In genomic region chr7:100264669-100265165, GRCh38 we compare ENCODE assay signal across 13 cellular contexts. TPM values are rescaled to one million over a fixed set of nuclear protein-coding genes. Genes with fewer than 3 reads are reported as not detected.
"Had no signal": no experiment of that assay in that cellular context is flagged by ENCODE, and none has a peak within 500 bp of the region (broad histone marks: within the 10 kb centered on the region; RNA-seq: fewer than 3 reads in every experiment).

No MANE protein-coding gene starts in this region.

RNA-seq across cellular contexts. Expression of gene SPDYE3, which starts 42.8 kb away (rescaled TPM):
- total RNA-seq: esophagus squamous epithelium; heart right ventricle; kidney; left lobe of liver; lower lobe of right lung; mesenteric fat pad; naive thymus-derived CD8-positive, alpha-beta T cell; right atrium auricular region; T-helper 1 cell treated with Interleukin-12 subunit alpha and Interleukin-12 subunit beta and Interleukin-4 antibody, amounts not matched to agents 30 ng/mL and 1 ng/mL, for 36 hours; thyroid gland; urinary bladder had no signal

RNA-seq across cellular contexts. Expression of gene PVRIG, which starts 45.0 kb away (rescaled TPM):
- total RNA-seq: lower lobe of right lung, mesenteric fat pad, osteoblast, prostate gland had no signal
